In genomic region chr1:15799004-15799867, GRCh38 we compare ENCODE assay signal across 9 cellular contexts. TPM values are rescaled to one million over a fixed set of nuclear protein-coding genes. Genes with fewer than 3 reads are reported as not detected.
DNase-seq lines count a peak whose midpoint lies in the region; TF ChIP-seq lines count a peak whose summit lies in the region.
"Had no signal": no experiment of that assay in that cellular context is flagged by ENCODE, and none has a peak within 500 bp of the region (broad histone marks: within the 10 kb centered on the region; RNA-seq: fewer than 3 reads in every experiment).

No MANE protein-coding gene starts in this region.

- TF ChIP-seq CTCF in lower leg skin (IDR thresholded peaks at IDR 0.05) (no peak), type B pancreatic cell (conservative IDR thresholded peaks at IDR 0.05) (no peak)

- WGBS in lower leg skin, 2 donors, result 24 to 28% methylated on average over 9 of the region's 9 CpGs

- no peaks in the 10 kb centered on the region for H3K36me3 Mint-ChIP-seq in type B pancreatic cell

- H3K4me3 ChIP-seq in lower leg skin (ENCODE audit: low read depth, poor library complexity, severe bottlenecking), result no peak overlapping the region

- H3K27ac Mint-ChIP-seq in type B pancreatic cell, result peak overlapping the region; percentile 92

- no peak for TF ChIP-seq POLR2A in lower leg skin (IDR thresholded peaks at IDR 0.05)

- intact Hi-C loops in lower leg skin (cut with DNase I; ENCODE audit: low total_unique reads), result no loop called here

- peaks cover 44% of the 10 kb centered on the region for H3K4me1 Mint-ChIP-seq in type B pancreatic cell (ENCODE audit: unreplicated experiment)

- peak overlapping the region; percentile 70 for H3K4me3 Mint-ChIP-seq in type B pancreatic cell

- H3K27me3 Mint-ChIP-seq in type B pancreatic cell, result peaks cover 4% of the 10 kb centered on the region

- DNase-seq in 8988T, result peak; percentile 51
- peak; percentile 93 for DNase-seq in HK-2 (ENCODE audit: unreplicated experiment)
- peak; percentile 76 for DNase-seq in brain pericyte (ENCODE audit: low read depth, low spot score)
- peak; percentile 76 to 93 for DNase-seq in lower leg skin (ENCODE audit: low spot score in 2 of 2)
- no peak for DNase-seq in type B pancreatic cell (ENCODE audit: extremely low spot score, unreplicated experiment)
- DNase-seq in putamen (ENCODE audit: low spot score), result no peak
- DNase-seq in KG1 (lab: John Stamatoyannopoulos, UW), result no peak
- DNase-seq in NCI-H187 treated with DMSO at 0.1 percent for 48 hours (lab: John Stamatoyannopoulos, UW), result no peak

- H3K9me3 Mint-ChIP-seq in type B pancreatic cell, result no peaks in the 10 kb centered on the region

RNA-seq across cellular contexts. Expression of gene UQCRHL, which starts 8.2 kb away (rescaled TPM):
- total RNA-seq in lower leg skin (1 to 10 TPM in 2 of 4 donors, under 1 TPM in 2; 0.62 to 1.4 (median 0.94) TPM), type B pancreatic cell (ENCODE audit: low replicate concordance) (2.1 and 2.3 TPM in 2 replicates)

RNA-seq across cellular contexts. Expression of gene FBLIM1, which starts 40.6 kb away (rescaled TPM):
- total RNA-seq in lower leg skin (10 to 100 TPM; 11.5 to 41.7 (median 17.7) TPM), type B pancreatic cell (ENCODE audit: low replicate concordance) (78.3 and 182 TPM in 2 replicates)

RNA-seq across cellular contexts. Expression of gene SPEN, which starts 48.3 kb away (rescaled TPM):
- total RNA-seq in lower leg skin (10 to 100 TPM; 41.4 to 63.6 (median 42.9) TPM), type B pancreatic cell (ENCODE audit: low replicate concordance) (66.5 and 79.4 TPM in 2 replicates)

RNA-seq across cellular contexts. Expression of gene TMEM82, which starts 56.9 kb away (rescaled TPM):
- total RNA-seq in lower leg skin, result not detected
- total RNA-seq in type B pancreatic cell (ENCODE audit: low replicate concordance), result 1.1 TPM in 2 replicates
- total RNA-seq: temporal lobe had no signal

Comparison
In these comparisons a context has a peak if more than half of its experiments do, and no peak if none do; other contexts are left out.
1. DNase-seq: peak in 8988T (single experiment), HK-2 (single experiment), brain pericyte (single experiment) and lower leg skin (2 of 2); none in type B pancreatic cell (single experiment), putamen (single experiment), KG1 (single experiment) and NCI-H187 treated with DMSO at 0.1 percent for 48 hours (single experiment).